1 cellular context compared by ENCODE assay signal in genomic region chr5:27038476-27038875, GRCh38.
A peak's percentile ranks its signal among the peaks of the same experiment; 100 is the strongest.
TF ChIP-seq lines count a peak whose summit lies in the region.

A gene with protein sequence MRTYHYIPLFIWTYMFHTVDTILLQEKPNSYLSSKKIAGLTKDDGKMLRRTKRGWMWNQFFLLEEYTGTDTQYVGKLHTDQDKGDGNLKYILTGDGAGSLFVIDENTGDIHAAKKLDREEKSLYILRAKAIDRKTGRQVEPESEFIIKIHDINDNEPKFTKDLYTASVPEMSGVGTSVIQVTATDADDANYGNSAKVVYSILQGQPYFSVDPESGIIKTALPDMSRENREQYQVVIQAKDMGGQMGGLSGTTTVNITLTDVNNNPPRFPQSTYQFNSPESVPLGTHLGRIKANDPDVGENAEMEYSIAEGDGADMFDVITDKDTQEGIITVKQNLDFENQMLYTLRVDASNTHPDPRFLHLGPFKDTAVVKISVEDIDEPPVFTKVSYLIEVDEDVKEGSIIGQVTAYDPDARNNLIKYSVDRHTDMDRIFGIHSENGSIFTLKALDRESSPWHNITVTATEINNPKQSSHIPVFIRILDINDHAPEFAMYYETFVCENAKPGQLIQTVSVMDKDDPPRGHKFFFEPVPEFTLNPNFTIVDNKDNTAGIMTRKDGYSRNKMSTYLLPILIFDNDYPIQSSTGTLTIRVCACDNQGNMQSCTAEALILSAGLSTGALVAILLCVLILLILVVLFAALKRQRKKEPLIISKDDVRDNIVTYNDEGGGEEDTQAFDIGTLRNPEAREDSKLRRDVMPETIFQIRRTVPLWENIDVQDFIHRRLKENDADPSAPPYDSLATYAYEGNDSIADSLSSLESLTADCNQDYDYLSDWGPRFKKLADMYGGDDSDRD (minus strand): TSS chr5:27038586. CDS start chr5:26988333, 50,253 bp downstream.

TF ChIP-seq in H1, 55 proteins besides CTCF, POLR2A, EP300 and RAD21:
- TF ChIP-seq, protein P1, sequence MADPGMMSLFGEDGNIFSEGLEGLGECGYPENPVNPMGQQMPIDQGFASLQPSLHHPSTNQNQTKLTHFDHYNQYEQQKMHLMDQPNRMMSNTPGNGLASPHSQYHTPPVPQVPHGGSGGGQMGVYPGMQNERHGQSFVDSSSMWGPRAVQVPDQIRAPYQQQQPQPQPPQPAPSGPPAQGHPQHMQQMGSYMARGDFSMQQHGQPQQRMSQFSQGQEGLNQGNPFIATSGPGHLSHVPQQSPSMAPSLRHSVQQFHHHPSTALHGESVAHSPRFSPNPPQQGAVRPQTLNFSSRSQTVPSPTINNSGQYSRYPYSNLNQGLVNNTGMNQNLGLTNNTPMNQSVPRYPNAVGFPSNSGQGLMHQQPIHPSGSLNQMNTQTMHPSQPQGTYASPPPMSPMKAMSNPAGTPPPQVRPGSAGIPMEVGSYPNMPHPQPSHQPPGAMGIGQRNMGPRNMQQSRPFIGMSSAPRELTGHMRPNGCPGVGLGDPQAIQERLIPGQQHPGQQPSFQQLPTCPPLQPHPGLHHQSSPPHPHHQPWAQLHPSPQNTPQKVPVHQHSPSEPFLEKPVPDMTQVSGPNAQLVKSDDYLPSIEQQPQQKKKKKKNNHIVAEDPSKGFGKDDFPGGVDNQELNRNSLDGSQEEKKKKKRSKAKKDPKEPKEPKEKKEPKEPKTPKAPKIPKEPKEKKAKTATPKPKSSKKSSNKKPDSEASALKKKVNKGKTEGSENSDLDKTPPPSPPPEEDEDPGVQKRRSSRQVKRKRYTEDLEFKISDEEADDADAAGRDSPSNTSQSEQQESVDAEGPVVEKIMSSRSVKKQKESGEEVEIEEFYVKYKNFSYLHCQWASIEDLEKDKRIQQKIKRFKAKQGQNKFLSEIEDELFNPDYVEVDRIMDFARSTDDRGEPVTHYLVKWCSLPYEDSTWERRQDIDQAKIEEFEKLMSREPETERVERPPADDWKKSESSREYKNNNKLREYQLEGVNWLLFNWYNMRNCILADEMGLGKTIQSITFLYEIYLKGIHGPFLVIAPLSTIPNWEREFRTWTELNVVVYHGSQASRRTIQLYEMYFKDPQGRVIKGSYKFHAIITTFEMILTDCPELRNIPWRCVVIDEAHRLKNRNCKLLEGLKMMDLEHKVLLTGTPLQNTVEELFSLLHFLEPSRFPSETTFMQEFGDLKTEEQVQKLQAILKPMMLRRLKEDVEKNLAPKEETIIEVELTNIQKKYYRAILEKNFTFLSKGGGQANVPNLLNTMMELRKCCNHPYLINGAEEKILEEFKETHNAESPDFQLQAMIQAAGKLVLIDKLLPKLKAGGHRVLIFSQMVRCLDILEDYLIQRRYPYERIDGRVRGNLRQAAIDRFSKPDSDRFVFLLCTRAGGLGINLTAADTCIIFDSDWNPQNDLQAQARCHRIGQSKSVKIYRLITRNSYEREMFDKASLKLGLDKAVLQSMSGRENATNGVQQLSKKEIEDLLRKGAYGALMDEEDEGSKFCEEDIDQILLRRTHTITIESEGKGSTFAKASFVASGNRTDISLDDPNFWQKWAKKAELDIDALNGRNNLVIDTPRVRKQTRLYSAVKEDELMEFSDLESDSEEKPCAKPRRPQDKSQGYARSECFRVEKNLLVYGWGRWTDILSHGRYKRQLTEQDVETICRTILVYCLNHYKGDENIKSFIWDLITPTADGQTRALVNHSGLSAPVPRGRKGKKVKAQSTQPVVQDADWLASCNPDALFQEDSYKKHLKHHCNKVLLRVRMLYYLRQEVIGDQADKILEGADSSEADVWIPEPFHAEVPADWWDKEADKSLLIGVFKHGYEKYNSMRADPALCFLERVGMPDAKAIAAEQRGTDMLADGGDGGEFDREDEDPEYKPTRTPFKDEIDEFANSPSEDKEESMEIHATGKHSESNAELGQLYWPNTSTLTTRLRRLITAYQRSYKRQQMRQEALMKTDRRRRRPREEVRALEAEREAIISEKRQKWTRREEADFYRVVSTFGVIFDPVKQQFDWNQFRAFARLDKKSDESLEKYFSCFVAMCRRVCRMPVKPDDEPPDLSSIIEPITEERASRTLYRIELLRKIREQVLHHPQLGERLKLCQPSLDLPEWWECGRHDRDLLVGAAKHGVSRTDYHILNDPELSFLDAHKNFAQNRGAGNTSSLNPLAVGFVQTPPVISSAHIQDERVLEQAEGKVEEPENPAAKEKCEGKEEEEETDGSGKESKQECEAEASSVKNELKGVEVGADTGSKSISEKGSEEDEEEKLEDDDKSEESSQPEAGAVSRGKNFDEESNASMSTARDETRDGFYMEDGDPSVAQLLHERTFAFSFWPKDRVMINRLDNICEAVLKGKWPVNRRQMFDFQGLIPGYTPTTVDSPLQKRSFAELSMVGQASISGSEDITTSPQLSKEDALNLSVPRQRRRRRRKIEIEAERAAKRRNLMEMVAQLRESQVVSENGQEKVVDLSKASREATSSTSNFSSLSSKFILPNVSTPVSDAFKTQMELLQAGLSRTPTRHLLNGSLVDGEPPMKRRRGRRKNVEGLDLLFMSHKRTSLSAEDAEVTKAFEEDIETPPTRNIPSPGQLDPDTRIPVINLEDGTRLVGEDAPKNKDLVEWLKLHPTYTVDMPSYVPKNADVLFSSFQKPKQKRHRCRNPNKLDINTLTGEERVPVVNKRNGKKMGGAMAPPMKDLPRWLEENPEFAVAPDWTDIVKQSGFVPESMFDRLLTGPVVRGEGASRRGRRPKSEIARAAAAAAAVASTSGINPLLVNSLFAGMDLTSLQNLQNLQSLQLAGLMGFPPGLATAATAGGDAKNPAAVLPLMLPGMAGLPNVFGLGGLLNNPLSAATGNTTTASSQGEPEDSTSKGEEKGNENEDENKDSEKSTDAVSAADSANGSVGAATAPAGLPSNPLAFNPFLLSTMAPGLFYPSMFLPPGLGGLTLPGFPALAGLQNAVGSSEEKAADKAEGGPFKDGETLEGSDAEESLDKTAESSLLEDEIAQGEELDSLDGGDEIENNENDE (IDR thresholded peaks at IDR 0.05; ENCODE audit: insufficient replicate concordance, low read length) = peak; percentile 30
- no peak for TF ChIP-seq RNF2 (IDR thresholded peaks at IDR 0.05; ENCODE audit: borderline replicate concordance, low read depth, low read length, missing control alignments, poor library complexity, severe bottlenecking)
- 0 out of 4 replicates have a peak, but pooled peaks of 1 of the 2 experiments have one; percentile 36 for TF ChIP-seq HDAC2 (IDR thresholded peaks at IDR 0.05; ENCODE audit: borderline replicate concordance in 1 of 2, low read depth in 2 of 2, low read length in 2 of 2)
- TF ChIP-seq SIN3A (conservative IDR thresholded peaks at IDR 0.05 in 1 of 2, IDR thresholded peaks at IDR 0.05 in 1 of 2; ENCODE audit: low read depth in 1 of 2, low read length in 2 of 2) = 0 out of 4 replicates have a peak, but pooled peaks of 1 of the 2 experiments have one; percentile 66
- TF ChIP-seq MAX (IDR thresholded peaks at IDR 0.05) = no peak
- TF ChIP-seq ASH2L (IDR thresholded peaks at IDR 0.05; ENCODE audit: low read length) = peak; percentile 67
TF ChIP-seq in H1: peak in this region for 4.
